Comparison of ENCODE assay signal across 26 cellular contexts in the genomic region with DNA sequence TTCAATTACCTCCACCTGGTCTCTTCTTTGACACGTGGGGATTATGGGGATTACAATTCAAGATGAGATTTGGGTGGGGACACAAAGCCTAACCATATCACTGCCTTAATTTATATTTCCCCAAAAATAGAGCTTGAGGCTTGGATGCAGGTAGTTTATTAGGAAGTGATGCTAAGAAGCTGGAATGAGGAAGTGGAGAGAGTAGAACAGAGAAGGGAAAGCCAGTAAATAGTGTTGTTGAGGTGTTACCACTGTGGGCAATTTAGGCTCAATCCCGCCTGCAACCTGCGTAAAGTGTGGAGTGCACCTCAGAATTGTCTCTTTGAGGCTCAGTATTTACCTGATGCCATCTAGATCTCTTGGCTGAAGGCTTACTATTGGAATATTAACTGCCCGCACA.
"Had no signal": no experiment of that assay in that cellular context is flagged by ENCODE, and none has a peak within 500 bp of the region (broad histone marks: within the 10 kb centered on the region; RNA-seq: fewer than 3 reads in every experiment).

No MANE protein-coding gene starts in this region.

- H3K4me3 Mint-ChIP-seq: naive thymus-derived CD4-positive, alpha-beta T cell; natural killer cell treated with Interleukin-12 subunit alpha and Interleukin-12 subunit beta and Interleukin-15 and Interleukin-18, amount 100 ng/mL, for 72 hours; stimulated activated naive B cell treated with anti-CD40 and anti-IgM and Interleukin-4, amounts not matched to agents 10 μg/mL and 1 μg/mL and 100 μg/mL, for 72 hours had no signal

- H2AFZ ChIP-seq: hepatocyte had no signal

- H3K27ac Mint-ChIP-seq: naive thymus-derived CD4-positive, alpha-beta T cell; natural killer cell treated with Interleukin-12 subunit alpha and Interleukin-12 subunit beta and Interleukin-15 and Interleukin-18, amount 100 ng/mL, for 72 hours; progenitor cell of endocrine pancreas; stimulated activated naive B cell treated with anti-CD40 and anti-IgM and Interleukin-4, amounts not matched to agents 10 μg/mL and 1 μg/mL and 100 μg/mL, for 72 hours had no signal

- ATAC-seq: left cardiac atrium; left lobe of liver; mucosa of descending colon; naive thymus-derived CD4-positive, alpha-beta T cell; natural killer cell treated with Interleukin-12 subunit alpha and Interleukin-12 subunit beta and Interleukin-15 and Interleukin-18, amount 100 ng/mL, for 72 hours; right lobe of liver; stimulated activated naive B cell treated with anti-CD40 and anti-IgM and Interleukin-4, amounts not matched to agents 10 μg/mL and 1 μg/mL and 100 μg/mL, for 72 hours; stimulated activated naive CD8-positive, alpha-beta T cell treated with anti-CD3 and anti-CD28 coated beads, Interleukin-15, Interleukin-2, amounts not matched to agents 100 U/mL and 50 U/mL, for 24 hours; upper lobe of right lung had no signal

- FAIRE-seq: urothelium cell line had no signal

- H3K27me3 ChIP-seq: hepatocyte, ovary, right atrium auricular region, right lobe of liver, suprapubic skin, tibial artery, upper lobe of right lung had no signal

- H3K4me2 ChIP-seq: hepatocyte, smooth muscle cell had no signal

- H3K36me3 Mint-ChIP-seq: natural killer cell treated with Interleukin-12 subunit alpha and Interleukin-12 subunit beta and Interleukin-15 and Interleukin-18, amount 100 ng/mL, for 72 hours had no signal

- H3K9me3 ChIP-seq: mucosa of descending colon, ovary, right atrium auricular region, right lobe of liver, suprapubic skin, thoracic aorta, tibial artery, upper lobe of right lung had no signal

- H3K9me3 Mint-ChIP-seq: naive thymus-derived CD4-positive, alpha-beta T cell; natural killer cell treated with Interleukin-12 subunit alpha and Interleukin-12 subunit beta and Interleukin-15 and Interleukin-18, amount 100 ng/mL, for 72 hours; stimulated activated naive B cell treated with anti-CD40 and anti-IgM and Interleukin-4, amounts not matched to agents 10 μg/mL and 1 μg/mL and 100 μg/mL, for 72 hours had no signal

- H3K27me3 Mint-ChIP-seq: progenitor cell of endocrine pancreas; stimulated activated naive B cell treated with anti-CD40 and anti-IgM and Interleukin-4, amounts not matched to agents 10 μg/mL and 1 μg/mL and 100 μg/mL, for 72 hours had no signal

- DNase-seq: islet precursor cell; left cardiac atrium; midbrain; mucosa of descending colon; naive thymus-derived CD4-positive, alpha-beta T cell; ovary; right lobe of liver; stimulated activated CD4-positive, alpha-beta T cell treated with anti-CD3 and anti-CD28 coated beads, Interleukin-1b, Interleukin-23, amount 100 ng/mL, for 48 hours; stimulated activated CD4-positive, alpha-beta T cell treated with anti-CD3 and anti-CD28 coated beads, Interleukin-2, amount 100 ng/mL, for 48 hours; stimulated activated CD4-positive, alpha-beta T cell treated with anti-CD3 and anti-CD28 coated beads, Interleukin-4, amount 100 ng/mL, for 4 hours; stimulated activated CD8-positive, alpha-beta memory T cell treated with anti-CD3 and anti-CD28 coated beads, Interleukin-4, amount 100 ng/mL, for 48 hours; stimulated activated naive B cell treated with anti-CD40 and anti-IgM and Interleukin-4, amounts not matched to agents 10 μg/mL and 1 μg/mL and 100 μg/mL, for 72 hours; stimulated activated naive CD8-positive, alpha-beta T cell treated with anti-CD3 and anti-CD28 coated beads, Interleukin-15, Interleukin-2, amounts not matched to agents 100 U/mL and 50 U/mL, for 24 hours; tibial artery; trophoblast cell; upper lobe of right lung had no signal

- H3K36me3 ChIP-seq: ovary, right atrium auricular region, right lobe of liver, suprapubic skin, thoracic aorta, tibial artery, upper lobe of right lung had no signal

- H3K27ac ChIP-seq: hepatocyte, ovary, right atrium auricular region, right lobe of liver, suprapubic skin, thoracic aorta, tibial artery, upper lobe of right lung had no signal

- H3K4me3 ChIP-seq: hepatocyte, lung, mucosa of descending colon, ovary, right atrium auricular region, right lobe of liver, smooth muscle cell, suprapubic skin, thoracic aorta, tibial artery, upper lobe of right lung had no signal
